In the genomic region with DNA sequence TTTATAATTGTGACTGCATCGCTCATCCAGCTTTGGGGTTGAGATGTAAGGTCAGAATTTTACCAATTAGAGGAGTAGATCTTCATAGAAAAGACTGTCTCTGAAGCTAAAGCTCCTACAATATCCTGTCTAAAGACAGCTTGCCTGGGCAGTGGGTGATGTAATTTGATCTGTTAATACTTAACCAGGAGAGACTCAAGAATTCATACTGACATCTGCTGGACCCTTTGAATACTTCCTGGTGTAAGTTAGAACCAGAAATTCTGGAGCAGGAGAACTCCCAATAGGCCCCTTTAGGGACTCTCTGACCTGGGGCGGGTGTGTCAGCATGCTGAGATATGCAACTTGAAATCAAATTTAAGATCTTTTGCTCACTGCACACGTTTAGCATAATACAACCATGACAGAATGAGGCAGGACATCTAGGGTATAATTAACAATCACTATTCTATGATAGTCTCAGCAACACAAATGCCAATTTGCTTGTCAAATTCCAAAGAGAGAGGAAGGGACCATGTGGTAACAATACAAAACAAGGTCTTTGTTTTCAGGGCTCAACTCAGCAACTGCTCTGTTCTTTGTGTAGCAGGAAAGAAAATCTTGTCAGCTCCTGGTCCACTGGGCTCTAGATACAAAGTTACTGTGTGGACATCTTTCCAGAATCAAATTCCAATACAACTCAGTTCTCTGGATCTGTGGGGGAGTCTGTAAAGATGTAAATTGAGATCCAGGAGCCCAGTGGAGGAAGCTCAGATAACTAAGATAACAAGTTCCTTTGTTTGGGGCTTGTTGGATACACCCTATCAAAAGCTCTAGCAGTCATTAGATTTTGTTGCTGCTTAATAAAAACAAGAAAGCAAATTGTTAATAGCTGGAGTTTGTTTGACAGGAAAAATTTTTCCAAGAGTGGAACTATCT, we compare ENCODE assay signal across 8 cellular contexts.
DNase-seq lines count a peak whose midpoint lies in the region; ATAC-seq, FAIRE-seq and TF ChIP-seq lines count a peak whose summit lies in the region.

No MANE protein-coding gene starts in this region.

- TF ChIP-seq EP300 in ovary (IDR thresholded peaks at IDR 0.05): no peak

- POLR2A ChIA-PET in Panc1 (lab: Charles Lee): no interaction called here

- DNase-seq in Panc1 (ENCODE audit: low read depth, low spot score): no peak
- no peak for DNase-seq in kidney
- DNase-seq in effector memory CD4-positive, alpha-beta T cell: no peak
- DNase-seq in ovary: no peak
- no peak for DNase-seq in GM10266 (ENCODE audit: extremely low spot score)

- H3K36me3 ChIP-seq in Panc1 (ENCODE audit: control insufficient read depth, insufficient read depth, low read length) (no peaks in the 10 kb centered on the region), kidney (ENCODE audit: control insufficient read depth in 1 of 2, insufficient read depth in 2 of 2, low read length in 2 of 2) (no peaks in the 10 kb centered on the region), ovary (no peaks in the 10 kb centered on the region)
- no peaks in the 10 kb centered on the region for H3K36me3 ChIP-seq in effector memory CD4-positive, alpha-beta T cell (ENCODE audit: control insufficient read depth, insufficient read depth, low read length)

- in situ Hi-C loops in Panc1 (cut with HindIII; ENCODE audit: low pct_unique_long_range_greater_than_20kb, low sequenced_read_pairs): no loop called here

- intact Hi-C loops in Panc1 (cut with micrococcal nuclease; ENCODE audit: unreplicated experiment) (no loop called here), kidney (cut with DNase I) (no loop called here), ovary (cut with DNase I) (no loop called here)

- CTCF ChIA-PET in Panc1 (lab: Charles Lee): no interaction called here

- no peak overlapping the region for H3K27ac ChIP-seq in Panc1 (ENCODE audit: low read length)
- no peak overlapping the region for H3K27ac ChIP-seq in kidney (ENCODE audit: low read depth in 2 of 2, low read length in 2 of 2)
- H3K27ac ChIP-seq in effector memory CD4-positive, alpha-beta T cell (ENCODE audit: insufficient read depth, low read length, poor library complexity, severe bottlenecking): no peak overlapping the region
- no peak overlapping the region for H3K27ac ChIP-seq in ovary

- peak; percentile 19; the same call in 1 of the 2 replicates for TF ChIP-seq CTCF in Panc1 (IDR thresholded peaks at IDR 0.05)
- peak; percentile 27 for TF ChIP-seq CTCF in kidney (IDR thresholded peaks at IDR 0.05; ENCODE audit: borderline replicate concordance, extremely low read depth, insufficient read depth)
- TF ChIP-seq CTCF in ovary (IDR thresholded peaks at IDR 0.05): no peak
- no peak for TF ChIP-seq CTCF in GM10266 (IDR thresholded peaks at IDR 0.05; ENCODE audit: control insufficient read depth, insufficient read depth, low read depth, missing control alignments)

- H3K27me3 ChIP-seq in Panc1 (ENCODE audit: control insufficient read depth, insufficient read depth, low read length) (no peaks in the 10 kb centered on the region; the same call in 1 of the 2 replicates), ovary (no peaks in the 10 kb centered on the region)
- no peaks in the 10 kb centered on the region for H3K27me3 ChIP-seq in effector memory CD4-positive, alpha-beta T cell (replicated peaks; ENCODE audit: control insufficient read depth, insufficient read depth, low read length, poor library complexity, severe bottlenecking)

- BruUV-seq in Panc1 (replicated peaks; lab: Mats Ljungman, UMichigan): no TSS peak

- ATAC-seq in GM18508 (IDR thresholded peaks at IDR 0.05; ENCODE audit: insufficient read depth, unreplicated experiment) (peak; percentile 96), HG03432 (IDR thresholded peaks at IDR 0.05; ENCODE audit: unreplicated experiment) (peak; percentile 83), Panc1 (peak; percentile 17; the same call in 1 of the 2 replicates), GM18505 (IDR thresholded peaks at IDR 0.05; ENCODE audit: unreplicated experiment) (no peak)

- H3K4me3 ChIP-seq in Panc1 (ENCODE audit: low read depth in 2 of 2, low read length in 2 of 2): no peak overlapping the region
- H3K4me3 ChIP-seq in kidney (ENCODE audit: low read length in 2 of 2): no peak overlapping the region
- no peak overlapping the region for H3K4me3 ChIP-seq in effector memory CD4-positive, alpha-beta T cell (ENCODE audit: insufficient read depth, low read depth, low read length, poor library complexity, severe bottlenecking)
- H3K4me3 ChIP-seq in ovary: no peak overlapping the region

- no peak for FAIRE-seq in kidney (lab: Jason Lieb, UNC)

- H3K4me1 ChIP-seq in Panc1 (ENCODE audit: control insufficient read depth, insufficient read depth, low read length) (no peaks in the 10 kb centered on the region), kidney (ENCODE audit: control insufficient read depth in 1 of 2, insufficient read depth in 1 of 2, low read depth in 1 of 2, low read length in 2 of 2) (no peaks in the 10 kb centered on the region), ovary (ENCODE audit: insufficient read depth) (no peaks in the 10 kb centered on the region)
- no peaks in the 10 kb centered on the region for H3K4me1 ChIP-seq in effector memory CD4-positive, alpha-beta T cell (ENCODE audit: control insufficient read depth, insufficient read depth, low read length, poor library complexity, severe bottlenecking)

- no peaks in the 10 kb centered on the region for H3K9me3 ChIP-seq in Panc1 (ENCODE audit: control insufficient read depth, insufficient read depth, low read depth, low read length)
- H3K9me3 ChIP-seq in kidney (ENCODE audit: control insufficient read depth in 1 of 2, low read length in 2 of 2): no peaks in the 10 kb centered on the region
- no peaks in the 10 kb centered on the region for H3K9me3 ChIP-seq in effector memory CD4-positive, alpha-beta T cell (ENCODE audit: control insufficient read depth, low read length)
- no peaks in the 10 kb centered on the region for H3K9me3 ChIP-seq in ovary

- 31 to 41% (median 39%) methylated on average over 3 of the region's 3 CpGs for WGBS in ovary, 3 donors

- no peak overlapping the region for H3K9ac ChIP-seq in kidney (ENCODE audit: low read length in 2 of 2)

- TF ChIP-seq POLR2A in GM18505 (IDR thresholded peaks at IDR 0.05; ENCODE audit: borderline replicate concordance, extremely low read depth, insufficient read depth, insufficient read length): no peak
- no peak for TF ChIP-seq POLR2A in ovary (IDR thresholded peaks at IDR 0.05)

Comparison
In these comparisons a context has a peak if more than half of its experiments do, and no peak if none do; other contexts are left out.
1. CTCF ChIP-seq: peak in Panc1 (single experiment) and kidney (single experiment); none in ovary (0 of 3) and GM10266 (single experiment).